In the genomic region with DNA sequence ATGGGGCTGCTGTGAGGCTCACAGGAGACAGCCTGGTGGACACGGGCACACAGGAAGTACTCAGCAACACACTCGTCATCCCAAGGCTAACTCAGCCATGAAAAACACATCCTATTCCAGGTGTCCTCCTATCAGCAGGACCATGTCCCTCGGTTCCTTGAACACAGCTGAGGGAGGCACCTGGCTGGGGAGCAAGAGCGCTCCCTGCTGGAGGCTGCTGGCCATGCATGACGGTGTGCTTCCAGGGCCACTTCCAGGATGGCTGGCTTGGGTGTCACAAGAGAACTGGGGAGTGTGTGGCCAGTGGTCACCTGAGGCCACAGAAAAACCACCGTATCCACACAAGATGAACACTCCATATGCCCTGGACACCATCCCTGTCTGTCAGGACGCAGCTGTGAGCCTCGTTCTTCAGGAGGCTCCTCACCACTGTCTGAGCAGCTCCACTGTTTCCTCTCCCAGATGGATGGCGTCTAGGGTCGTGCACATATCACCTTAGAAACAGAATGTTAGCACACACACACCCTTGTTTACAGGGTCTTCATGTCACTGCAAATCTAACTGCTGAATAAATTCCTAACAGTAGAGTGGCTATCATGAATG, we compare ENCODE assay signal across 1 cellular context.
TF ChIP-seq lines count a peak whose summit lies in the region.

No MANE protein-coding gene starts in this region.

TF ChIP-seq in HepG2, 621 proteins besides CTCF, POLR2A, EP300 and RAD21 (continued from another document and continues in another):
- TF ChIP-seq, protein P1, sequence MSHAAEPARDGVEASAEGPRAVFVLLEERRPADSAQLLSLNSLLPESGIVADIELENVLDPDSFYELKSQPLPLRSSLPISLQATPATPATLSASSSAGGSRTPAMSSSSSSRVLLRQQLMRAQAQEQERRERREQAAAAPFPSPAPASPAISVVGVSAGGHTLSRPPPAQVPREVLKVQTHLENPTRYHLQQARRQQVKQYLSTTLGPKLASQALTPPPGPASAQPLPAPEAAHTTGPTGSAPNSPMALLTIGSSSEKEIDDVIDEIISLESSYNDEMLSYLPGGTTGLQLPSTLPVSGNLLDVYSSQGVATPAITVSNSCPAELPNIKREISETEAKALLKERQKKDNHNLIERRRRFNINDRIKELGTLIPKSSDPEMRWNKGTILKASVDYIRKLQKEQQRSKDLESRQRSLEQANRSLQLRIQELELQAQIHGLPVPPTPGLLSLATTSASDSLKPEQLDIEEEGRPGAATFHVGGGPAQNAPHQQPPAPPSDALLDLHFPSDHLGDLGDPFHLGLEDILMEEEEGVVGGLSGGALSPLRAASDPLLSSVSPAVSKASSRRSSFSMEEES (CRISPR knock-in tag; IDR thresholded peaks at IDR 0.05): no peak
- TF ChIP-seq ZNF33B (CRISPR knock-in tag; IDR thresholded peaks at IDR 0.05): no peak
- no peak for TF ChIP-seq REL (CRISPR knock-in tag; conservative IDR thresholded peaks at IDR 0.05)
- TF ChIP-seq HOXA5 (CRISPR knock-in tag; IDR thresholded peaks at IDR 0.05): no peak
- no peak for TF ChIP-seq KMT2B (CRISPR knock-in tag; IDR thresholded peaks at IDR 0.05)
- TF ChIP-seq, protein P2, sequence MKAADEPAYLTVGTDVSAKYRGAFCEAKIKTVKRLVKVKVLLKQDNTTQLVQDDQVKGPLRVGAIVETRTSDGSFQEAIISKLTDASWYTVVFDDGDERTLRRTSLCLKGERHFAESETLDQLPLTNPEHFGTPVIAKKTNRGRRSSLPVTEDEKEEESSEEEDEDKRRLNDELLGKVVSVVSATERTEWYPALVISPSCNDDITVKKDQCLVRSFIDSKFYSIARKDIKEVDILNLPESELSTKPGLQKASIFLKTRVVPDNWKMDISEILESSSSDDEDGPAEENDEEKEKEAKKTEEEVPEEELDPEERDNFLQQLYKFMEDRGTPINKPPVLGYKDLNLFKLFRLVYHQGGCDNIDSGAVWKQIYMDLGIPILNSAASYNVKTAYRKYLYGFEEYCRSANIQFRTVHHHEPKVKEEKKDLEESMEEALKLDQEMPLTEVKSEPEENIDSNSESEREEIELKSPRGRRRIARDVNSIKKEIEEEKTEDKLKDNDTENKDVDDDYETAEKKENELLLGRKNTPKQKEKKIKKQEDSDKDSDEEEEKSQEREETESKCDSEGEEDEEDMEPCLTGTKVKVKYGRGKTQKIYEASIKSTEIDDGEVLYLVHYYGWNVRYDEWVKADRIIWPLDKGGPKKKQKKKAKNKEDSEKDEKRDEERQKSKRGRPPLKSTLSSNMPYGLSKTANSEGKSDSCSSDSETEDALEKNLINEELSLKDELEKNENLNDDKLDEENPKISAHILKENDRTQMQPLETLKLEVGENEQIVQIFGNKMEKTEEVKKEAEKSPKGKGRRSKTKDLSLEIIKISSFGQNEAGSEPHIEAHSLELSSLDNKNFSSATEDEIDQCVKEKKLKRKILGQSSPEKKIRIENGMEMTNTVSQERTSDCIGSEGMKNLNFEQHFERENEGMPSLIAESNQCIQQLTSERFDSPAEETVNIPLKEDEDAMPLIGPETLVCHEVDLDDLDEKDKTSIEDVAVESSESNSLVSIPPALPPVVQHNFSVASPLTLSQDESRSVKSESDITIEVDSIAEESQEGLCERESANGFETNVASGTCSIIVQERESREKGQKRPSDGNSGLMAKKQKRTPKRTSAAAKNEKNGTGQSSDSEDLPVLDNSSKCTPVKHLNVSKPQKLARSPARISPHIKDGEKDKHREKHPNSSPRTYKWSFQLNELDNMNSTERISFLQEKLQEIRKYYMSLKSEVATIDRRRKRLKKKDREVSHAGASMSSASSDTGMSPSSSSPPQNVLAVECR (CRISPR knock-in tag; IDR thresholded peaks at IDR 0.05; ENCODE audit: borderline replicate concordance): peak; percentile 42; the same call in 1 of the 2 replicates
- 0 out of 2 replicates have a peak, but pooled peaks have one; percentile 29 for TF ChIP-seq JUND (CRISPR knock-in tag; IDR thresholded peaks at IDR 0.05)
- no peak for TF ChIP-seq SUZ12 (IDR thresholded peaks at IDR 0.05; ENCODE audit: low read depth, low read length)
- 0 out of 2 replicates have a peak, but pooled peaks have one; percentile 23 for TF ChIP-seq NRL (CRISPR knock-in tag; IDR thresholded peaks at IDR 0.05; ENCODE audit: borderline replicate concordance)
- no peak for TF ChIP-seq ZNF335 (CRISPR knock-in tag; IDR thresholded peaks at IDR 0.05)
- no peak for TF ChIP-seq ESRRA (CRISPR knock-in tag; IDR thresholded peaks at IDR 0.05; ENCODE audit: low read depth)
- TF ChIP-seq ZKSCAN8 (CRISPR knock-in tag; IDR thresholded peaks at IDR 0.05; ENCODE audit: borderline replicate concordance): no peak
- TF ChIP-seq SMAD3 (CRISPR knock-in tag; IDR thresholded peaks at IDR 0.05): peak; percentile 70; the same call in 1 of the 2 replicates
- no peak for TF ChIP-seq NKX3-1 (CRISPR knock-in tag; IDR thresholded peaks at IDR 0.05)
- TF ChIP-seq ZFP36L2 (CRISPR knock-in tag; IDR thresholded peaks at IDR 0.05): no peak
- TF ChIP-seq, protein P3, sequence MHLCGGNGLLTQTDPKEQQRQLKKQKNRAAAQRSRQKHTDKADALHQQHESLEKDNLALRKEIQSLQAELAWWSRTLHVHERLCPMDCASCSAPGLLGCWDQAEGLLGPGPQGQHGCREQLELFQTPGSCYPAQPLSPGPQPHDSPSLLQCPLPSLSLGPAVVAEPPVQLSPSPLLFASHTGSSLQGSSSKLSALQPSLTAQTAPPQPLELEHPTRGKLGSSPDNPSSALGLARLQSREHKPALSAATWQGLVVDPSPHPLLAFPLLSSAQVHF (CRISPR knock-in tag; IDR thresholded peaks at IDR 0.05): no peak
- TF ChIP-seq, protein P4, sequence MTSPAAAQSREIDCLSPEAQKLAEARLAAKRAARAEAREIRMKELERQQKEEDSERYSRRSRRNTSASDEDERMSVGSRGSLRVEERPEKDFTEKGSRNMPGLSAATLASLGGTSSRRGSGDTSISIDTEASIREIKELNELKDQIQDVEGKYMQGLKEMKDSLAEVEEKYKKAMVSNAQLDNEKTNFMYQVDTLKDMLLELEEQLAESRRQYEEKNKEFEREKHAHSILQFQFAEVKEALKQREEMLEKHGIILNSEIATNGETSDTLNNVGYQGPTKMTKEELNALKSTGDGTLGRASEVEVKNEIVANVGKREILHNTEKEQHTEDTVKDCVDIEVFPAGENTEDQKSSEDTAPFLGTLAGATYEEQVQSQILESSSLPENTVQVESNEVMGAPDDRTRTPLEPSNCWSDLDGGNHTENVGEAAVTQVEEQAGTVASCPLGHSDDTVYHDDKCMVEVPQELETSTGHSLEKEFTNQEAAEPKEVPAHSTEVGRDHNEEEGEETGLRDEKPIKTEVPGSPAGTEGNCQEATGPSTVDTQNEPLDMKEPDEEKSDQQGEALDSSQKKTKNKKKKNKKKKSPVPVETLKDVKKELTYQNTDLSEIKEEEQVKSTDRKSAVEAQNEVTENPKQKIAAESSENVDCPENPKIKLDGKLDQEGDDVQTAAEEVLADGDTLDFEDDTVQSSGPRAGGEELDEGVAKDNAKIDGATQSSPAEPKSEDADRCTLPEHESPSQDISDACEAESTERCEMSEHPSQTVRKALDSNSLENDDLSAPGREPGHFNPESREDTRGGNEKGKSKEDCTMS (CRISPR knock-in tag; conservative IDR thresholded peaks at IDR 0.05): no peak
- no peak for TF ChIP-seq ISL2 (CRISPR knock-in tag; IDR thresholded peaks at IDR 0.05)
- TF ChIP-seq THAP11 (CRISPR knock-in tag; IDR thresholded peaks at IDR 0.05): 0 out of 2 replicates have a peak, but pooled peaks have one; percentile 17
- no peak; the same call in 1 of the 2 replicates for TF ChIP-seq TARDBP (CRISPR knock-in tag; IDR thresholded peaks at IDR 0.05)
- TF ChIP-seq GATAD2A (CRISPR knock-in tag; IDR thresholded peaks at IDR 0.05): no peak
- TF ChIP-seq POLR2AphosphoS2 (IDR thresholded peaks at IDR 0.05; ENCODE audit: low read depth, low read length): no peak
- no peak for TF ChIP-seq KDM6A (CRISPR knock-in tag; IDR thresholded peaks at IDR 0.05; ENCODE audit: low read depth)
- no peak for TF ChIP-seq MED13 (CRISPR knock-in tag; IDR thresholded peaks at IDR 0.05)
- TF ChIP-seq, protein P5, sequence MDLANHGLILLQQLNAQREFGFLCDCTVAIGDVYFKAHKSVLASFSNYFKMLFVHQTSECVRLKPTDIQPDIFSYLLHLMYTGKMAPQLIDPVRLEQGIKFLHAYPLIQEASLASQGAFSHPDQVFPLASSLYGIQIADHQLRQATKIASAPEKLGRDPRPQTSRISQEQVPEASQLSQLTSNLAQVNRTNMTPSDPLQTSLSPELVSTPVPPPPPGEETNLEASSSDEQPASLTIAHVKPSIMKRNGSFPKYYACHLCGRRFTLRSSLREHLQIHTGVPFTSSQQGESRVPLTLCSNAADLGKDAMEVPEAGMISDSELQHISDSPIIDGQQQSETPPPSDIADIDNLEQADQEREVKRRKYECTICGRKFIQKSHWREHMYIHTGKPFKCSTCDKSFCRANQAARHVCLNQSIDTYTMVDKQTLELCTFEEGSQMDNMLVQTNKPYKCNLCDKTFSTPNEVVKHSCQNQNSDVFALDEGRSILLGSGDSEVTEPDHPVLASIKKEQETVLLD (CRISPR knock-in tag; IDR thresholded peaks at IDR 0.05; ENCODE audit: low read depth): no peak
- TF ChIP-seq ZNF777 (CRISPR knock-in tag; IDR thresholded peaks at IDR 0.05): no peak
- TF ChIP-seq MTF2 (CRISPR knock-in tag; IDR thresholded peaks at IDR 0.05; ENCODE audit: borderline replicate concordance): no peak
- TF ChIP-seq NCOA2 (CRISPR knock-in tag; IDR thresholded peaks at IDR 0.05): no peak
- TF ChIP-seq RBAK (CRISPR knock-in tag; IDR thresholded peaks at IDR 0.05): no peak
- TF ChIP-seq ZNF788 (CRISPR knock-in tag; IDR thresholded peaks at IDR 0.05; ENCODE audit: borderline replicate concordance): no peak
- no peak; the same call in 1 of the 2 replicates for TF ChIP-seq SMAD1 (CRISPR knock-in tag; IDR thresholded peaks at IDR 0.05; ENCODE audit: borderline replicate concordance, low read depth)
- TF ChIP-seq STAG1 (CRISPR knock-in tag; IDR thresholded peaks at IDR 0.05): peak; percentile 96
- TF ChIP-seq, protein P6, sequence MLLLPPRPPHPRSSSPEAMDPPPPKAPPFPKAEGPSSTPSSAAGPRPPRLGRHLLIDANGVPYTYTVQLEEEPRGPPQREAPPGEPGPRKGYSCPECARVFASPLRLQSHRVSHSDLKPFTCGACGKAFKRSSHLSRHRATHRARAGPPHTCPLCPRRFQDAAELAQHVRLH (CRISPR knock-in tag; IDR thresholded peaks at IDR 0.05; ENCODE audit: borderline replicate concordance, low read depth): peak; percentile 53; the same call in 1 of the 2 replicates
- TF ChIP-seq CBX2 (IDR thresholded peaks at IDR 0.05; ENCODE audit: low read depth, low read length): no peak
- no peak for TF ChIP-seq CBX2 (CRISPR knock-in tag; IDR thresholded peaks at IDR 0.05; ENCODE audit: low read depth)
- no peak for TF ChIP-seq TBX2 (CRISPR knock-in tag; IDR thresholded peaks at IDR 0.05; ENCODE audit: borderline replicate concordance)
- TF ChIP-seq ZNF619 (CRISPR knock-in tag; IDR thresholded peaks at IDR 0.05): 0 out of 2 replicates have a peak, but pooled peaks have one; percentile 51
- 0 out of 2 replicates have a peak, but pooled peaks have one; percentile 47 for TF ChIP-seq NFKBIZ (CRISPR knock-in tag; IDR thresholded peaks at IDR 0.05)
- no peak for TF ChIP-seq ZNF572 (CRISPR knock-in tag; IDR thresholded peaks at IDR 0.05)
- TF ChIP-seq, protein P7, sequence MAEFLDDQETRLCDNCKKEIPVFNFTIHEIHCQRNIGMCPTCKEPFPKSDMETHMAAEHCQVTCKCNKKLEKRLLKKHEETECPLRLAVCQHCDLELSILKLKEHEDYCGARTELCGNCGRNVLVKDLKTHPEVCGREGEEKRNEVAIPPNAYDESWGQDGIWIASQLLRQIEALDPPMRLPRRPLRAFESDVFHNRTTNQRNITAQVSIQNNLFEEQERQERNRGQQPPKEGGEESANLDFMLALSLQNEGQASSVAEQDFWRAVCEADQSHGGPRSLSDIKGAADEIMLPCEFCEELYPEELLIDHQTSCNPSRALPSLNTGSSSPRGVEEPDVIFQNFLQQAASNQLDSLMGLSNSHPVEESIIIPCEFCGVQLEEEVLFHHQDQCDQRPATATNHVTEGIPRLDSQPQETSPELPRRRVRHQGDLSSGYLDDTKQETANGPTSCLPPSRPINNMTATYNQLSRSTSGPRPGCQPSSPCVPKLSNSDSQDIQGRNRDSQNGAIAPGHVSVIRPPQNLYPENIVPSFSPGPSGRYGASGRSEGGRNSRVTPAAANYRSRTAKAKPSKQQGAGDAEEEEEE (CRISPR knock-in tag; IDR thresholded peaks at IDR 0.05; ENCODE audit: borderline replicate concordance): no peak
- 0 out of 2 replicates have a peak, but pooled peaks have one; percentile 46 for TF ChIP-seq FOXC1 (CRISPR knock-in tag; IDR thresholded peaks at IDR 0.05; ENCODE audit: borderline replicate concordance)
- TF ChIP-seq MIXL1 (CRISPR knock-in tag; IDR thresholded peaks at IDR 0.05): 0 out of 2 replicates have a peak, but pooled peaks have one; percentile 35
- no peak for TF ChIP-seq ZNF644 (CRISPR knock-in tag; IDR thresholded peaks at IDR 0.05; ENCODE audit: low read depth)
- TF ChIP-seq ZNF546 (CRISPR knock-in tag; conservative IDR thresholded peaks at IDR 0.05): no peak
- peak; percentile 85 for TF ChIP-seq SMC3 (IDR thresholded peaks at IDR 0.05; ENCODE audit: low read length)
- peak; percentile 54; the same call in 1 of the 2 replicates for TF ChIP-seq RXRA (CRISPR knock-in tag; IDR thresholded peaks at IDR 0.05)
- TF ChIP-seq ZNF30 (CRISPR knock-in tag; IDR thresholded peaks at IDR 0.05): no peak
- TF ChIP-seq, protein P8, sequence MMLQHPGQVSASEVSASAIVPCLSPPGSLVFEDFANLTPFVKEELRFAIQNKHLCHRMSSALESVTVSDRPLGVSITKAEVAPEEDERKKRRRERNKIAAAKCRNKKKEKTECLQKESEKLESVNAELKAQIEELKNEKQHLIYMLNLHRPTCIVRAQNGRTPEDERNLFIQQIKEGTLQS (CRISPR knock-in tag; IDR thresholded peaks at IDR 0.05): peak; percentile 46; the same call in 1 of the 2 replicates
- TF ChIP-seq SOX13 (IDR thresholded peaks at IDR 0.05): no peak
- 0 out of 4 replicates have a peak, but pooled peaks of 1 of the 2 experiments have one; percentile 11 for TF ChIP-seq SOX13 (CRISPR knock-in tag; conservative IDR thresholded peaks at IDR 0.05 in 1 of 2, IDR thresholded peaks at IDR 0.05 in 1 of 2)
- TF ChIP-seq FOXO1 (CRISPR knock-in tag; IDR thresholded peaks at IDR 0.05): 0 out of 2 replicates have a peak, but pooled peaks have one; percentile 19
- TF ChIP-seq, protein P9, sequence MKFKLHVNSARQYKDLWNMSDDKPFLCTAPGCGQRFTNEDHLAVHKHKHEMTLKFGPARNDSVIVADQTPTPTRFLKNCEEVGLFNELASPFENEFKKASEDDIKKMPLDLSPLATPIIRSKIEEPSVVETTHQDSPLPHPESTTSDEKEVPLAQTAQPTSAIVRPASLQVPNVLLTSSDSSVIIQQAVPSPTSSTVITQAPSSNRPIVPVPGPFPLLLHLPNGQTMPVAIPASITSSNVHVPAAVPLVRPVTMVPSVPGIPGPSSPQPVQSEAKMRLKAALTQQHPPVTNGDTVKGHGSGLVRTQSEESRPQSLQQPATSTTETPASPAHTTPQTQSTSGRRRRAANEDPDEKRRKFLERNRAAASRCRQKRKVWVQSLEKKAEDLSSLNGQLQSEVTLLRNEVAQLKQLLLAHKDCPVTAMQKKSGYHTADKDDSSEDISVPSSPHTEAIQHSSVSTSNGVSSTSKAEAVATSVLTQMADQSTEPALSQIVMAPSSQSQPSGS (CRISPR knock-in tag; IDR thresholded peaks at IDR 0.05): peak; percentile 24; the same call in 1 of the 2 replicates
